ENCODE assay signal across 10 cellular contexts in the genomic region with DNA sequence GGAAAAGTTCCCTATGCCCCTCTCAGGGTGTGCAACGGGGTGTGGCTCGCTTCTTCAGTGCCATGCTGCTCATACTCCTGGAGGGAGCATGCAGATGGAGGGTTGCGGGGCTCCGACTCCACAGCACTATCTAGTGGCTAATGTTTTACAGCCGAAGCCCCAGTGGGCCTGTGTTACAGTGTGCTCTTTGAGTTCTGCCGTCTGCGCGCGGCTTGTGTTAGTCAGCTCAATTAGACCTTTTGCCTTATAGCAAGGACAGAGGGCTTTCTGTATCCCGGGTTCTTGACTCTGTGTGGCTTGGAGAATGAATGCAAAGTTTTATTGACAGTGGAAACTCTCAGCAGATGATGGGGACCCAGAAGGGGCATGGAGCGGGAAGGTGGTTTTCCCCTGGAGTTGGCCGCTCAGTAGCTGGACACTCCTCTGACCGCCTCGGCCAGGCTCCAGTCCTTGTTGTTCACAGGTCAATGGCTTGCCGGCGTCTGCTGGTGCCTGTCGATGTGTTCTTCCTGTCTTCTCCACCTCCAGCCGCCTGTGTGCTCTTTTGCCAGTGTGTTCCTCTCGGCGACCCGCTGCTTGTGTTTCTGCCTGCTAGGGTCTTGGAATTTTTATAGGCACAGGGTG.
DNase-seq lines count a peak whose midpoint lies in the region; ATAC-seq and TF ChIP-seq lines count a peak whose summit lies in the region.
"Had no signal": no experiment of that assay in that cellular context is flagged by ENCODE, and none has a peak within 500 bp of the region (broad histone marks: within the 10 kb centered on the region; RNA-seq: fewer than 3 reads in every experiment).

No MANE protein-coding gene starts in this region.

- CTCF ChIA-PET in SK-N-SH (lab: Yijun Ruan, JAX): interaction anchor here (0.7 to 2.6 kb wide), 4 partner anchors 11 to 145 kb away, joined by 3 to 7 read pairs (median 5); no protein-coding TSS in a partner anchor

- TF ChIP-seq CTCF in SK-N-SH (IDR thresholded peaks at IDR 0.05) (peak; percentile 61), type B pancreatic cell (conservative IDR thresholded peaks at IDR 0.05) (peak; percentile 64)

- H3K9me3 ChIP-seq in SK-N-SH: no peaks in the 10 kb centered on the region
- H3K9me3 ChIP-seq in right cardiac atrium (ENCODE audit: control insufficient read depth, low read length): no peaks in the 10 kb centered on the region

- no peak overlapping the region for H3K9ac ChIP-seq in SK-N-SH

- no peak for TF ChIP-seq EP300 in SK-N-SH (IDR thresholded peaks at IDR 0.05; ENCODE audit: borderline replicate concordance in 1 of 2, low read depth in 1 of 2, low read length in 1 of 2)

- no peaks in the 10 kb centered on the region for H3K79me2 ChIP-seq in SK-N-SH (ENCODE audit: insufficient read depth)

- H3K4me2 ChIP-seq in SK-N-SH: no peak overlapping the region

- H3K27me3 Mint-ChIP-seq in type B pancreatic cell: no peaks in the 10 kb centered on the region

- ATAC-seq in right cardiac atrium (peak in 1 of 2 donors; percentile 40), GM21717 (IDR thresholded peaks at IDR 0.05; ENCODE audit: unreplicated experiment) (no peak)
- ATAC-seq: activated T-cell treated with anti-CD3 and anti-CD28 coated beads, Interleukin-2, amount 50 U/mL, for 72 hours had no signal

- H3K27ac Mint-ChIP-seq in type B pancreatic cell: no peak overlapping the region
- H3K27ac Mint-ChIP-seq: activated T-cell treated with anti-CD3 and anti-CD28 coated beads, Interleukin-2, amount 50 U/mL, for 72 hours had no signal

- H2AFZ ChIP-seq in SK-N-SH (ENCODE audit: low read depth): no peak overlapping the region

- H3K4me3 ChIP-seq in SK-N-SH (ENCODE audit: low read depth in 2 of 2, low read length in 1 of 2) (no peak overlapping the region), right cardiac atrium (ENCODE audit: low read length) (no peak overlapping the region)

- intact Hi-C loops in right cardiac atrium (cut with DNase I): loop anchor here in 2 of 4 donors (5.0 to 10.0 kb wide), 2 partner anchors 135 to 142 kb away; no protein-coding TSS in a partner anchor

- H3K27me3 ChIP-seq in SK-N-SH (ENCODE audit: insufficient read depth) (no peaks in the 10 kb centered on the region; the same call in 1 of the 2 replicates), right cardiac atrium (ENCODE audit: control insufficient read depth, insufficient read depth) (no peaks in the 10 kb centered on the region)

- DNase-seq in stimulated activated CD4-positive, alpha-beta T cell treated with anti-CD3 and anti-CD28 coated beads, Interleukin-12 subunit alpha, Interleukin-12 subunit beta, amount 100 ng/mL, for 4 hours: peak; percentile 0
- no peak for DNase-seq in stimulated activated CD4-positive, alpha-beta T cell treated with anti-CD3 and anti-CD28 coated beads, Interleukin-4, amount 100 ng/mL, for 24 hours
- peak; percentile 11 for DNase-seq in SK-N-SH
- DNase-seq in right cardiac atrium: peak in 2 of 3 donors; percentile 42 to 50
- no peak for DNase-seq in type B pancreatic cell (ENCODE audit: extremely low spot score, unreplicated experiment)
- no peak for DNase-seq in HK-2 (ENCODE audit: unreplicated experiment)
- DNase-seq in NCI-H1092 (lab: John Stamatoyannopoulos, UW): no peak
- DNase-seq: activated T-cell treated with anti-CD3 and anti-CD28 coated beads, Interleukin-2, amount 50 U/mL, for 72 hours; Calu3 had no signal

- TF ChIP-seq RAD21 in SK-N-SH (IDR thresholded peaks at IDR 0.05; ENCODE audit: low read length): peak; percentile 48

- WGBS in SK-N-SH (ENCODE audit: low lambda C conversion rate): 53% methylated on average over 20 of the region's 21 CpGs
- WGBS in right cardiac atrium: 69% methylated on average over 21 of the region's 21 CpGs

- H3K4me1 Mint-ChIP-seq in type B pancreatic cell (ENCODE audit: unreplicated experiment): peaks cover 17% of the 10 kb centered on the region

- peaks cover 5% of the 10 kb centered on the region for H3K9me3 Mint-ChIP-seq in type B pancreatic cell
- H3K9me3 Mint-ChIP-seq: activated T-cell treated with anti-CD3 and anti-CD28 coated beads, Interleukin-2, amount 50 U/mL, for 72 hours had no signal

- H3K9me2 ChIP-seq in SK-N-SH: no peaks in the 10 kb centered on the region

- H4K20me1 ChIP-seq in SK-N-SH (ENCODE audit: insufficient read depth): no peaks in the 10 kb centered on the region

- H3F3A ChIP-seq in SK-N-SH (replicated peaks; ENCODE audit: insufficient read depth): no peaks in the 10 kb centered on the region

- H3K27ac ChIP-seq in SK-N-SH (ENCODE audit: low read depth in 2 of 2, low read length in 1 of 2) (no peak overlapping the region), right cardiac atrium (ENCODE audit: low read length) (no peak overlapping the region)

- H3K36me3 Mint-ChIP-seq in type B pancreatic cell: no peaks in the 10 kb centered on the region

- POLR2A ChIA-PET in SK-N-SH (lab: Yijun Ruan, JAX): no interaction called here

- H3K36me3 ChIP-seq in SK-N-SH (replicated peaks in 1 of 2; ENCODE audit: control insufficient read depth in 1 of 2, insufficient read depth in 2 of 2, low read length in 1 of 2): no peaks in the 10 kb centered on the region

- H3K4me1 ChIP-seq in SK-N-SH (ENCODE audit: control insufficient read depth in 1 of 2, insufficient read depth in 2 of 2, low read depth in 1 of 2, low read length in 1 of 2) (peaks cover 0 to 2% of the 10 kb centered on the region in 2 experiments; a peak in 2 of 4 replicates), right cardiac atrium (ENCODE audit: control insufficient read depth, insufficient read depth, low read length) (peaks cover 2% of the 10 kb centered on the region)

- H3K4me3 Mint-ChIP-seq in type B pancreatic cell: no peak overlapping the region
- H3K4me3 Mint-ChIP-seq: activated T-cell treated with anti-CD3 and anti-CD28 coated beads, Interleukin-2, amount 50 U/mL, for 72 hours had no signal

TF ChIP-seq in SK-N-SH, 30 proteins besides CTCF, POLR2A, EP300 and RAD21:
- TF ChIP-seq FOXM1 (IDR thresholded peaks at IDR 0.05; ENCODE audit: low read depth) (no peak), SMC3 (IDR thresholded peaks at IDR 0.05; ENCODE audit: low read depth, low read length) (peak; percentile 59), MAX (IDR thresholded peaks at IDR 0.05; ENCODE audit: low read depth) (0 out of 2 replicates have a peak, but pooled peaks have one; percentile 15)
TF ChIP-seq in SK-N-SH: peak in this region for 2.

Comparison
In these comparisons a context has a peak if more than half of its experiments do, and no peak if none do; other contexts are left out.
1. DNase-seq: peak in stimulated activated CD4-positive, alpha-beta T cell treated with anti-CD3 and anti-CD28 coated beads, Interleukin-12 subunit alpha, Interleukin-12 subunit beta, amount 100 ng/mL, for 4 hours (single experiment), SK-N-SH (single experiment) and right cardiac atrium (2 of 3); none in stimulated activated CD4-positive, alpha-beta T cell treated with anti-CD3 and anti-CD28 coated beads, Interleukin-4, amount 100 ng/mL, for 24 hours (single experiment), type B pancreatic cell (single experiment), HK-2 (single experiment) and NCI-H1092 (single experiment).